In genomic region chr2:24586955-24587354, GRCh38 we compare ENCODE assay signal across 10 cellular contexts.
DNase-seq lines count a peak whose midpoint lies in the region; ATAC-seq and TF ChIP-seq lines count a peak whose summit lies in the region.
"Had no signal": no experiment of that assay in that cellular context is flagged by ENCODE, and none has a peak within 500 bp of the region (broad histone marks: within the 10 kb centered on the region; RNA-seq: fewer than 3 reads in every experiment).

No MANE protein-coding gene starts in this region.

- TF ChIP-seq CTCF in natural killer cell (IDR thresholded peaks at IDR 0.05): no peak
- no peak for TF ChIP-seq CTCF in foreskin keratinocyte (conservative IDR thresholded peaks at IDR 0.05)

- intact Hi-C loops in activated CD4-positive, alpha-beta memory T cell treated with anti-CD3 and anti-CD28 coated beads for 36 hours (cut with micrococcal nuclease): loop anchor here (1.0 kb wide), 1 partner anchor 8 kb away; no protein-coding TSS in a partner anchor
- intact Hi-C loops in natural killer cell (cut with micrococcal nuclease): loop anchor here (5.0 kb wide), 1 partner anchor 95 kb away; the partner anchor contains the start of gene NCOA1

- DNase-seq in activated CD4-positive, alpha-beta memory T cell treated with anti-CD3 and anti-CD28 coated beads for 36 hours: peak; percentile 46
- no peak for DNase-seq in activated CD4-positive, alpha-beta memory T cell treated with anti-CD3 and anti-CD28 coated beads, Interleukin-2, amount 10 ng/mL, durations not matched to agents 7 days and 5 days
- DNase-seq in natural killer cell (peak; percentile 29), DMS153 treated with DMSO at 0.1 percent for 48 hours (lab: John Stamatoyannopoulos, UW; ENCODE audit: unreplicated experiment) (no peak), foreskin keratinocyte (no peak), iPS-NIHi11 (ENCODE audit: low spot score) (no peak)
- DNase-seq: thyroid gland had no signal

- H3K27ac Mint-ChIP-seq in activated CD4-positive, alpha-beta memory T cell treated with anti-CD3 and anti-CD28 coated beads for 36 hours: no peak overlapping the region
- H3K27ac Mint-ChIP-seq in activated CD4-positive, alpha-beta memory T cell treated with anti-CD3 and anti-CD28 coated beads, Interleukin-2, amount 10 ng/mL, durations not matched to agents 7 days and 5 days: no peak overlapping the region
- peak overlapping the region; percentile 78 to 81 for H3K27ac Mint-ChIP-seq in natural killer cell

- H3K27me3 Mint-ChIP-seq in activated CD4-positive, alpha-beta memory T cell treated with anti-CD3 and anti-CD28 coated beads for 36 hours: no peaks in the 10 kb centered on the region
- H3K27me3 Mint-ChIP-seq in activated CD4-positive, alpha-beta memory T cell treated with anti-CD3 and anti-CD28 coated beads, Interleukin-2, amount 10 ng/mL, durations not matched to agents 7 days and 5 days: no peaks in the 10 kb centered on the region
- H3K27me3 Mint-ChIP-seq in natural killer cell (ENCODE audit: low read depth in 2 of 2): no peaks in the 10 kb centered on the region

- H3K4me3 Mint-ChIP-seq in activated CD4-positive, alpha-beta memory T cell treated with anti-CD3 and anti-CD28 coated beads for 36 hours: no peak overlapping the region
- H3K4me3 Mint-ChIP-seq in activated CD4-positive, alpha-beta memory T cell treated with anti-CD3 and anti-CD28 coated beads, Interleukin-2, amount 10 ng/mL, durations not matched to agents 7 days and 5 days: no peak overlapping the region
- H3K4me3 Mint-ChIP-seq in natural killer cell: peak overlapping the region; percentile 68

- H3K27me3 ChIP-seq in foreskin keratinocyte: no peaks in the 10 kb centered on the region
- H3K27me3 ChIP-seq: thyroid gland had no signal

- no peaks in the 10 kb centered on the region for H3K9me3 Mint-ChIP-seq in activated CD4-positive, alpha-beta memory T cell treated with anti-CD3 and anti-CD28 coated beads for 36 hours
- no peaks in the 10 kb centered on the region for H3K9me3 Mint-ChIP-seq in activated CD4-positive, alpha-beta memory T cell treated with anti-CD3 and anti-CD28 coated beads, Interleukin-2, amount 10 ng/mL, durations not matched to agents 7 days and 5 days
- H3K9me3 Mint-ChIP-seq in natural killer cell: no peaks in the 10 kb centered on the region

- H3K4me1 Mint-ChIP-seq in activated CD4-positive, alpha-beta memory T cell treated with anti-CD3 and anti-CD28 coated beads for 36 hours (ENCODE audit: low read depth): peaks cover 30% of the 10 kb centered on the region
- peaks cover 14% of the 10 kb centered on the region for H3K4me1 Mint-ChIP-seq in activated CD4-positive, alpha-beta memory T cell treated with anti-CD3 and anti-CD28 coated beads, Interleukin-2, amount 10 ng/mL, durations not matched to agents 7 days and 5 days
- peaks cover 66 to 69% of the 10 kb centered on the region in 2 donors for H3K4me1 Mint-ChIP-seq in natural killer cell

- ATAC-seq in GM21619 (IDR thresholded peaks at IDR 0.05; ENCODE audit: unreplicated experiment): peak; percentile 71
- peak; percentile 82 for ATAC-seq in HG03432 (IDR thresholded peaks at IDR 0.05; ENCODE audit: unreplicated experiment)
- peak; percentile 83 to 89 (median 86) for ATAC-seq in natural killer cell
- no peak for ATAC-seq in foreskin keratinocyte
- ATAC-seq: Panc1 had no signal

- H3K4me1 ChIP-seq in foreskin keratinocyte: no peaks in the 10 kb centered on the region
- H3K4me1 ChIP-seq: thyroid gland had no signal

- peaks cover 19% of the 10 kb centered on the region for H3K36me3 Mint-ChIP-seq in activated CD4-positive, alpha-beta memory T cell treated with anti-CD3 and anti-CD28 coated beads for 36 hours
- H3K36me3 Mint-ChIP-seq in activated CD4-positive, alpha-beta memory T cell treated with anti-CD3 and anti-CD28 coated beads, Interleukin-2, amount 10 ng/mL, durations not matched to agents 7 days and 5 days (ENCODE audit: low read depth): peaks cover 20% of the 10 kb centered on the region
- H3K36me3 Mint-ChIP-seq in natural killer cell: peaks cover 15% of the 10 kb centered on the region

- CTCF ChIA-PET in activated CD4-positive, alpha-beta memory T cell treated with anti-CD3 and anti-CD28 coated beads for 36 hours (lab: Charles Lee): interaction anchor here (2.0 kb wide), 1 partner anchor 26 kb away, joined by 4 read pairs; no protein-coding TSS in a partner anchor
- CTCF ChIA-PET in activated CD4-positive, alpha-beta memory T cell treated with anti-CD3 and anti-CD28 coated beads, Interleukin-2, amount 10 ng/mL, durations not matched to agents 7 days and 5 days (lab: Charles Lee): interaction anchor here (1.4 kb wide), 1 partner anchor 26 kb away, joined by 3 read pairs; no protein-coding TSS in a partner anchor

- H3K27ac ChIP-seq in foreskin keratinocyte: no peak overlapping the region
- H3K27ac ChIP-seq: thyroid gland had no signal

- POLR2A ChIA-PET in activated CD4-positive, alpha-beta memory T cell treated with anti-CD3 and anti-CD28 coated beads for 36 hours (lab: Charles Lee): interaction anchor here (0.6 to 2.9 kb wide), 3 partner anchors 9 to 95 kb away, joined by 3 to 19 read pairs (median 3); no protein-coding TSS in a partner anchor
- POLR2A ChIA-PET in activated CD4-positive, alpha-beta memory T cell treated with anti-CD3 and anti-CD28 coated beads, Interleukin-2, amount 10 ng/mL, durations not matched to agents 7 days and 5 days (lab: Charles Lee): interaction anchor here (1.1 kb wide), 1 partner anchor 9 kb away, joined by 3 read pairs; no protein-coding TSS in a partner anchor

Comparison
In these comparisons a context has a peak if more than half of its experiments do, and no peak if none do; other contexts are left out.
1. DNase-seq: peak in activated CD4-positive, alpha-beta memory T cell treated with anti-CD3 and anti-CD28 coated beads for 36 hours (single experiment) and natural killer cell (single experiment); none in activated CD4-positive, alpha-beta memory T cell treated with anti-CD3 and anti-CD28 coated beads, Interleukin-2, amount 10 ng/mL, durations not matched to agents 7 days and 5 days (single experiment), DMS153 treated with DMSO at 0.1 percent for 48 hours (single experiment), foreskin keratinocyte (0 of 2) and iPS-NIHi11 (single experiment).
2. H3K27ac Mint-ChIP-seq: peak in natural killer cell (2 of 2); none in activated CD4-positive, alpha-beta memory T cell treated with anti-CD3 and anti-CD28 coated beads for 36 hours (single experiment) and activated CD4-positive, alpha-beta memory T cell treated with anti-CD3 and anti-CD28 coated beads, Interleukin-2, amount 10 ng/mL, durations not matched to agents 7 days and 5 days (single experiment).